In genomic region chrX:68937581-68937980, GRCh38 we compare ENCODE assay signal across 18 cellular contexts.
A peak's percentile ranks its signal among the peaks of the same experiment; 100 is the strongest.
DNase-seq lines count a peak whose midpoint lies in the region; ATAC-seq, FAIRE-seq and TF ChIP-seq lines count a peak whose summit lies in the region.
"Had no signal": no experiment of that assay in that cellular context is flagged by ENCODE, and none has a peak within 500 bp of the region (broad histone marks: within the 10 kb centered on the region; RNA-seq: fewer than 3 reads in every experiment).

No MANE protein-coding gene starts in this region.

- H3K4me2 ChIP-seq in BLaER1 = peak overlapping the region; percentile 64; the same call in 1 of the 2 replicates
- no peak overlapping the region for H3K4me2 ChIP-seq in H1 (ENCODE audit: insufficient read depth in 1 of 2, low read depth in 2 of 2, low read length in 2 of 2)

- H4K20me1 ChIP-seq in BLaER1 (peaks cover 7% of the 10 kb centered on the region; the same call in 1 of the 2 replicates), H1 (replicated peaks in 1 of 2; ENCODE audit: control insufficient read depth in 1 of 2, insufficient read depth in 2 of 2, low read length in 2 of 2) (no peaks in the 10 kb centered on the region)

- peaks cover 65% of the 10 kb centered on the region for H3K27me3 ChIP-seq in BLaER1
- H3K27me3 ChIP-seq in H1 (replicated peaks in 1 of 4; ENCODE audit: control insufficient read depth in 3 of 4, extremely low read depth in 1 of 4, insufficient read depth in 3 of 4, low read length in 3 of 4) = no peaks in the 10 kb centered on the region
- peaks cover 0 to 11% (median 0%) of the 10 kb centered on the region in 5 donors for H3K27me3 ChIP-seq in subcutaneous abdominal adipose tissue (ENCODE audit: control insufficient read depth in 5 of 5, insufficient read depth in 4 of 5, low read length in 5 of 5)

- H3K14ac ChIP-seq in H1 (ENCODE audit: insufficient read length) = no peak overlapping the region

- no peak overlapping the region for H3K18ac ChIP-seq in H1 (ENCODE audit: extremely low read depth, low read length)

- H3K79me2 ChIP-seq in H1 (ENCODE audit: control insufficient read depth in 1 of 2, insufficient read depth in 2 of 2, low read length in 2 of 2) = no peaks in the 10 kb centered on the region

- H3K4me1 ChIP-seq in BLaER1 (peaks cover 36% of the 10 kb centered on the region), HEK293 (ENCODE audit: control insufficient read depth, insufficient read depth, low read length) (no peaks in the 10 kb centered on the region), H1 (replicated peaks in 1 of 4; ENCODE audit: control insufficient read depth in 3 of 4, insufficient read depth in 4 of 4, low read length in 3 of 4) (0 out of 7 replicates have a peak, but pooled peaks cover 0 to 5% (median 2%) of the 10 kb centered on the region in 4 experiments), subcutaneous abdominal adipose tissue (ENCODE audit: control insufficient read depth in 5 of 5, insufficient read depth in 5 of 5, low read length in 5 of 5) (peaks cover 9 to 74% (median 52%) of the 10 kb centered on the region in 5 donors)
- H3K4me1 ChIP-seq: HAP-1 had no signal

- DNase-seq in H1 (ENCODE audit: low read depth in 1 of 2, low spot score in 2 of 2) = no peak
- no peak for DNase-seq in NCI-H446 (lab: John Stamatoyannopoulos, UW)
- no peak for DNase-seq in stimulated activated CD4-positive, alpha-beta T cell treated with anti-CD3 and anti-CD28 coated beads, Interleukin-4, amount 100 ng/mL, for 1 hour
- DNase-seq: AML-193; Calu3; CD8-positive, alpha-beta T cell; DMS79 treated with DMSO at 0.1 percent for 48 hours; GF-D8; Karpas-422; KBM-7 had no signal

- no peak overlapping the region for H3K4me3 ChIP-seq in BLaER1
- no peak overlapping the region for H3K4me3 ChIP-seq in HEK293 (ENCODE audit: low read depth, low read length)
- no peak overlapping the region for H3K4me3 ChIP-seq in H1 (ENCODE audit: extremely low read depth in 1 of 4, insufficient read depth in 2 of 4, low read depth in 3 of 4, low read length in 4 of 4)
- H3K4me3 ChIP-seq in subcutaneous abdominal adipose tissue (ENCODE audit: low read depth in 1 of 5, low read length in 5 of 5) = no peak overlapping the region
- H3K4me3 ChIP-seq: HAP-1 had no signal

- no peak for TF ChIP-seq RAD21 in H1 (IDR thresholded peaks at IDR 0.05 in 1 of 2, conservative IDR thresholded peaks at IDR 0.05 in 1 of 2; ENCODE audit: low read depth in 2 of 2, low read length in 2 of 2)

- no peak overlapping the region for H2BK12ac ChIP-seq in H1 (ENCODE audit: low read depth, low read length)

- no peak overlapping the region for H2BK20ac ChIP-seq in H1 (ENCODE audit: low read length)

- no peak overlapping the region for H3K9ac ChIP-seq in BLaER1
- H3K9ac ChIP-seq in H1 (replicated peaks in 1 of 4; ENCODE audit: extremely low read depth in 1 of 4, low read depth in 3 of 4, low read length in 3 of 4) = no peak overlapping the region
- H3K9ac ChIP-seq in subcutaneous abdominal adipose tissue (ENCODE audit: low read length in 5 of 5) = no peak overlapping the region

- H4K8ac ChIP-seq in H1 (ENCODE audit: extremely low read depth, insufficient read depth, low read length) = no peak overlapping the region

- H3K4ac ChIP-seq in H1 (replicated peaks; ENCODE audit: insufficient read length, low read depth, low read length) = no peak overlapping the region

- no peak overlapping the region for H2BK120ac ChIP-seq in H1 (replicated peaks; ENCODE audit: low read depth, low read length)

- no peak overlapping the region for H4K91ac ChIP-seq in H1 (replicated peaks; ENCODE audit: insufficient read length, low read length)

- CTCF ChIA-PET in HEK293 (lab: Yijun Ruan, JAX) (interaction anchor here (0.6 kb wide), 1 partner anchor 9 kb away, joined by 3 read pairs; no protein-coding TSS in a partner anchor), H1 (lab: Charles Lee; ENCODE audit: partially characterized antibody) (no interaction called here)

- no peaks in the 10 kb centered on the region for H3K9me3 ChIP-seq in BLaER1
- no peaks in the 10 kb centered on the region for H3K9me3 ChIP-seq in HEK293 (ENCODE audit: control insufficient read depth, insufficient read depth, low read depth, low read length)
- H3K9me3 ChIP-seq in H1 (ENCODE audit: insufficient read depth in 2 of 2, low read depth in 1 of 2, low read length in 1 of 2) = no peaks in the 10 kb centered on the region
- H3K9me3 ChIP-seq in subcutaneous abdominal adipose tissue (ENCODE audit: control insufficient read depth in 5 of 5, low read length in 5 of 5) = no peaks in the 10 kb centered on the region
- H3K9me3 ChIP-seq: HAP-1 had no signal

- ATAC-seq in GM19452 (IDR thresholded peaks at IDR 0.05; ENCODE audit: unreplicated experiment) = no peak
- ATAC-seq: CD8-positive, alpha-beta T cell had no signal

- H2BK5ac ChIP-seq in H1 (ENCODE audit: low read depth, low read length) = no peak overlapping the region

- FAIRE-seq in H1 (lab: Jason Lieb, UNC) = no peak
- FAIRE-seq: A204.1, GM19239, HTR-8/SVneo had no signal

- no peak overlapping the region for H2AFZ ChIP-seq in H1 (ENCODE audit: low read length)

- H3K23me2 ChIP-seq in H1 (ENCODE audit: low read depth, low read length) = peaks cover 3% of the 10 kb centered on the region; the same call in 1 of the 2 replicates

- TF ChIP-seq CTCF in HEK293 (tag by site-specific recombination; IDR thresholded peaks at IDR 0.05) (no peak), H1 (IDR thresholded peaks at IDR 0.05; ENCODE audit: control extremely low read depth in 1 of 3, insufficient read depth in 1 of 3, low read depth in 1 of 3, low read length in 3 of 3) (no peak)

- TF ChIP-seq EP300 in H1 (IDR thresholded peaks at IDR 0.05; ENCODE audit: borderline replicate concordance in 1 of 2, low read depth in 2 of 2, low read length in 2 of 2) = no peak

- no peak for TF ChIP-seq POLR2A in H1 (IDR thresholded peaks at IDR 0.05; ENCODE audit: control extremely low read depth in 1 of 2, low read depth in 2 of 2, low read length in 2 of 2)

- H3K36me3 ChIP-seq in BLaER1 (no peaks in the 10 kb centered on the region), HEK293 (ENCODE audit: control insufficient read depth in 2 of 2, insufficient read depth in 1 of 2, low read length in 2 of 2) (no peaks in the 10 kb centered on the region), H1 (ENCODE audit: control insufficient read depth in 2 of 4, insufficient read depth in 4 of 4, low read length in 3 of 4) (no peaks in the 10 kb centered on the region), subcutaneous abdominal adipose tissue (ENCODE audit: control insufficient read depth in 5 of 5, insufficient read depth in 5 of 5, low read length in 5 of 5) (no peaks in the 10 kb centered on the region)
- H3K36me3 ChIP-seq: HAP-1 had no signal

- peak overlapping the region; percentile 51 for H3K56ac ChIP-seq in H1 (replicated peaks; ENCODE audit: insufficient read length, low read depth, low read length)

- H2AK5ac ChIP-seq in H1 (ENCODE audit: low read depth, low read length) = no peak overlapping the region

- no peaks in the 10 kb centered on the region; the same call in 1 of the 2 replicates for H3K79me1 ChIP-seq in H1 (ENCODE audit: low read depth, low read length)

- no peak overlapping the region for H3K23ac ChIP-seq in H1 (ENCODE audit: insufficient read length)

- WGBS in H1 (ENCODE audit: extremely low coverage in 1 of 2, insufficient coverage in 1 of 2, insufficient read length in 1 of 2, insufficient replicate concordance in 2 of 2, low coverage in 1 of 2, low lambda C conversion rate in 2 of 2, missing lambda C conversion rate in 1 of 2), 2 experiments = 91 to 100% methylated on average over 1 to 2 of the region's 2 CpGs

- H3K27ac ChIP-seq in BLaER1 (no peak overlapping the region), HEK293 (ENCODE audit: extremely low read depth, low read depth, low read length) (no peak overlapping the region), H1 (ENCODE audit: low read depth, low read length) (no peak overlapping the region), subcutaneous abdominal adipose tissue (ENCODE audit: low read depth, low read length) (peak overlapping the region; percentile 56)

- no peak overlapping the region for H4K5ac ChIP-seq in H1 (ENCODE audit: insufficient read length, low read depth, low read length)

- no peak overlapping the region for H2BK15ac ChIP-seq in H1 (ENCODE audit: low read length)

- POLR2A ChIA-PET in HEK293 (lab: Yijun Ruan, JAX) = no interaction called here
- POLR2A ChIA-PET in H1 (lab: Charles Lee; ENCODE audit: partially characterized antibody) = no interaction called here

TF ChIP-seq in HEK293, 187 proteins besides CTCF, POLR2A, EP300 and RAD21 (continues in another document):
- TF ChIP-seq ZNF302 (tag by site-specific recombination; IDR thresholded peaks at IDR 0.05; ENCODE audit: low read depth) = no peak
- no peak for TF ChIP-seq ZSCAN16 (tag by site-specific recombination; IDR thresholded peaks at IDR 0.05)
- TF ChIP-seq KLF1 (tag by site-specific recombination; IDR thresholded peaks at IDR 0.05) = no peak
- no peak for TF ChIP-seq ZIC2 (tag by site-specific recombination; IDR thresholded peaks at IDR 0.05)
- no peak for TF ChIP-seq ZNF138 (tag by site-specific recombination; IDR thresholded peaks at IDR 0.05; ENCODE audit: borderline replicate concordance)

TF ChIP-seq in H1, 55 proteins besides CTCF, POLR2A, EP300 and RAD21:
- no peak for TF ChIP-seq CTBP2 (IDR thresholded peaks at IDR 0.05; ENCODE audit: borderline replicate concordance, insufficient read depth, insufficient read length, low read length)
- TF ChIP-seq ZNF274 (IDR thresholded peaks at IDR 0.05; ENCODE audit: borderline replicate concordance, extremely low read depth, low read length) = no peak
- TF ChIP-seq SIRT6 (IDR thresholded peaks at IDR 0.05; ENCODE audit: low read length) = no peak
- TF ChIP-seq SP2 (IDR thresholded peaks at IDR 0.05; ENCODE audit: low read length) = no peak
TF ChIP-seq in H1: peak in this region for 0.
